In the genomic region with DNA sequence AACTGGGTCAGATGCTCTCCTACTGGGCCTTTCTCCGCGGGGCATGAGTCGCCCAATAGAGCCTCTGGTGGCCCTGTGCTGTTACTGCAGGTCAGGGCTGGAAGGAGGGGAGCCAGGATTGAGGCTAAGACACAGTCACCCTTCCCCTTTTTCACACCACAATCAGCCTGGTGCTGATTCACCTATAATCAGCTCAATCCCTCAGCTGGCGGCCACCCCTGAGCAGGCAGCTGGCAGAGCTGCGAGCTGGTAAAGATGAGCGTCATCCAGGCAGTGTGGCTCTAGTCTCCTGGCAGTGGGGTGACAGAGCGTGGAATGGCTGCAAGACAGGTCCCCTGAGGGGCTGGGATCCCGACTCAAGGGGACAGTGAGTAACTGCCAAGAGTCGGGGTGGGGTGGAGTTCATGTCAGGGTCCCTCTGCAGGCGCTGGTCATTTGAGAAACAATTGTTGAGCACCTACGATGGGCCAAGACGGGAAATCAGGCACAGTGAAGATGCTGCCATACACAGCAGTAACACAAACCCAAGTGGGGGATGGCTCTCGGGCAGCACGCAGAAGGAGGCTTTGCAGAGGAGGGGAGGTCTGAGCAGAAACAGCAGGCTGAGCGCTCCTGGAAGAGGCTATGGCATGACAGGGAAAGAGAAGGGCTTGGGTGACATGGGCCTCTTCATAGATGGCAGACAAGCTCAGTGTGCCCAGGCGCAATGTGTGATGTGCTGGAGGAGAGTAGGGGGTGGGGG, we compare ENCODE assay signal across 8 cellular contexts. TPM values are rescaled to one million over a fixed set of nuclear protein-coding genes. Genes with fewer than 3 reads are reported as not detected.
DNase-seq lines count a peak whose midpoint lies in the region; ATAC-seq and TF ChIP-seq lines count a peak whose summit lies in the region.

No MANE protein-coding gene starts in this region.

- TF ChIP-seq CTCF in WI38 (IDR thresholded peaks at IDR 0.05; ENCODE audit: low read depth, low read length), result peak; percentile 93
- TF ChIP-seq CTCF in left lung (IDR thresholded peaks at IDR 0.05), result peak; percentile 89 to 93

- H3K4me3 ChIP-seq in WI38 (ENCODE audit: low read depth, low read length), result no peak overlapping the region
- H3K4me3 ChIP-seq in left lung, result no peak overlapping the region

- intact Hi-C loops in left lung (cut with DNase I), result no loop called here

- peaks cover under 1 to 18% of the 10 kb centered on the region in 2 donors for H3K4me1 ChIP-seq in left lung

- H3K27ac ChIP-seq in caudate nucleus (ENCODE audit: low read depth, low read length) (no peak overlapping the region), left lung (no peak overlapping the region)

- DNase-seq in activated gamma-delta T cell treated with Interleukin-2 at 50 U/mL for 16 hours (peak; percentile 51), activated gamma-delta T cell (lab: John Stamatoyannopoulos, UW) (no peak), NAMALWA (ENCODE audit: low spot score) (peak; percentile 80), caudate nucleus (lab: John Stamatoyannopoulos, UW) (peak in 48 of 61 donors; percentile 5 to 71 (median 32)), left lung (peak; percentile 72 to 83)
- peak in 2 of 3 donors; percentile 39 to 63 for DNase-seq in stimulated activated CD4-positive, alpha-beta T cell treated with anti-CD3 and anti-CD28 coated beads, TNF-alpha, amount 100 ng/mL, for 48 hours (ENCODE audit: low read depth in 3 of 3)

- H3K36me3 ChIP-seq in left lung, result no peaks in the 10 kb centered on the region

- H3K9me3 ChIP-seq in left lung, result no peaks in the 10 kb centered on the region

- ATAC-seq in HG02623 (IDR thresholded peaks at IDR 0.05; ENCODE audit: unreplicated experiment), result peak; percentile 93
- peak; percentile 95 for ATAC-seq in left lung

- no peaks in the 10 kb centered on the region for H3K27me3 ChIP-seq in left lung

RNA-seq across cellular contexts. Expression of a gene that starts 21.8 kb away (rescaled TPM):
- total RNA-seq in left lung, result 10 to 100 TPM; 14.0 to 57.7 TPM
